8 cellular contexts compared by ENCODE assay signal in genomic region chr10:17228081-17229015, GRCh38. TPM values are rescaled to one million over a fixed set of nuclear protein-coding genes. Genes with fewer than 3 reads are reported as not detected.
DNase-seq lines count a peak whose midpoint lies in the region; ATAC-seq, FAIRE-seq and TF ChIP-seq lines count a peak whose summit lies in the region.

Gene VIM, plus strand, starts transcription at chr10:17228241. Its CDS starts 1,182 bp downstream, at chr10:17229423.

- DNase-seq in GM12892 (ENCODE audit: insufficient read length) (peak; percentile 38), NOMO-1 (lab: John Stamatoyannopoulos, UW; ENCODE audit: unreplicated experiment in 2 of 2) (peak; percentile 91 to 92), cortex of kidney (lab: John Stamatoyannopoulos, UW) (no peak)
- DNase-seq in activated CD8-positive, alpha-beta memory T cell treated with anti-CD3 and anti-CD28 coated beads, Interleukin-2, amount 50 U/mL, for 24 hours (ENCODE audit: extremely low read depth) = peak; percentile 56
- peak; percentile 77 to 82 for DNase-seq in stimulated activated CD8-positive, alpha-beta memory T cell treated with anti-CD3 and anti-CD28 coated beads, Interleukin-2, amount 100 ng/mL, for 1 hour (ENCODE audit: low read depth in 2 of 2)

- ATAC-seq in HG02678 (IDR thresholded peaks at IDR 0.05; ENCODE audit: unreplicated experiment) = peak; percentile 29

- in situ Hi-C loops in endometrial microvascular endothelial cells (cut with HindIII; ENCODE audit: inconsistent ontology term, low pct_unique_long_range_greater_than_20kb, low sequenced_read_pairs) = loop anchor here (25.0 kb wide), 2 partner anchors 266 to 366 kb away; no protein-coding TSS in a partner anchor

- peak within 1 kb of the TSS; percentile 97 for H3K4me3 ChIP-seq in mononuclear cell (ENCODE audit: low read length)

- no peaks in the 10 kb centered on the region for H3K9me3 ChIP-seq in mononuclear cell (ENCODE audit: low read depth, low read length)

- TF ChIP-seq POLR2A in GM12892 (IDR thresholded peaks at IDR 0.05; ENCODE audit: low read depth, low read length) = peak; percentile 76; the same call in 1 of the 2 replicates

- H3K27me3 ChIP-seq in mononuclear cell (ENCODE audit: insufficient read depth, low read length) = no peaks in the 10 kb centered on the region

- FAIRE-seq in GM12892 (lab: Jason Lieb, UNC) = peak; percentile 75

- peaks cover 49% of the 10 kb centered on the region for H3K4me1 ChIP-seq in mononuclear cell (ENCODE audit: insufficient read depth, low read length)

RNA-seq across cellular contexts. Expression of gene VIM, which starts in this region (rescaled TPM):
- 162 TPM for polyA plus RNA-seq in GM12892 (2012; ENCODE audit: missing spikeins)
- total RNA-seq in endometrial microvascular endothelial cells (ENCODE audit: inconsistent ontology term) = 5,343 TPM
- total RNA-seq in mononuclear cell = 2,761 TPM
